ENCODE assay signal across 8 cellular contexts in the genomic region with DNA sequence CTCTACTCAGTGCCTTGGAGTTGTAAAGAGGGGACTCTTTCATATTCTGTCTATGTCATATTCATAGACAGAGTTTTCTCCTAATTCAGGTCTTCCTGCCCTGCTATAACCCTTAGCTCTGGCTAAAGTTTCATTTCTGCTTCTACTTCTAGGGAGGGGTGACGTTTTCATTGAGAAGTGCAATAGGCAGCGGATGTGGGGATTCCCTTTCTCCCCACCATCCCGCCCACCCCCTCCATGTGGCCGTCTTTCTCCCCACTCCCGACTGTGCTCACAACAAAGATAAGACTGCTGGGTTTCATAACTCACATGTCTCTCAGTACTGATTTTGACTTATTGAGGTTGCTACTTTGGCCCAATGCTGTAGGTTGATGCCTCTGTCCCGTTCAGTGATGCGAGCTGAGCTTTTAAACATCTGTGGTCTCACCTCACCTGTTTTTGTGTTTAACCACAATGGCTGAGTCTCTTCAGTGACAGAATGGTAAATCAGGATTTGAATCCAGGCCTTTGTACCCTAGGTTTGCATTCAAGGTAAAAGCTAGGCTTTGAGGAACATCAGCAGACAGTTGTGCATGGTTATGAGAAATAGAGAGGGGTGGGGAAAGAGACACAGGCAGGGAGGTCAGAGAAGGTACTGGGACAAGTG. TPM values are rescaled to one million over a fixed set of nuclear protein-coding genes. Genes with fewer than 3 reads are reported as not detected.
DNase-seq lines count a peak whose midpoint lies in the region; ATAC-seq and FAIRE-seq lines count a peak whose summit lies in the region.

No MANE protein-coding gene starts in this region.

- no peak for FAIRE-seq in frontal cortex (lab: Jason Lieb, UNC)

- DNase-seq in activated gamma-delta T cell treated with Interleukin-2 at 50 U/mL for 16 hours (peak; percentile 8), activated gamma-delta T cell (lab: John Stamatoyannopoulos, UW) (no peak), DMS114 treated with DMSO at 0.1 percent for 48 hours (lab: John Stamatoyannopoulos, UW; ENCODE audit: unreplicated experiment) (no peak), frontal cortex (ENCODE audit: low spot score in 2 of 2) (no peak), NCI-H510A treated with DMSO at 0.1 percent for 48 hours (lab: John Stamatoyannopoulos, UW) (no peak)
- peak; percentile 29 for DNase-seq in activated CD8-positive, alpha-beta memory T cell treated with anti-CD3 and anti-CD28 coated beads, Interleukin-2, amount 50 U/mL, for 24 hours (ENCODE audit: extremely low read depth)
- peak; percentile 62 to 68 for DNase-seq in stimulated activated CD8-positive, alpha-beta memory T cell treated with anti-CD3 and anti-CD28 coated beads, Interleukin-15, amount 100 ng/mL, for 48 hours (ENCODE audit: low read depth in 2 of 2)

- peak; percentile 67 for ATAC-seq in HG03354 (IDR thresholded peaks at IDR 0.05; ENCODE audit: poor library complexity, severe bottlenecking, unreplicated experiment)

RNA-seq across cellular contexts. Expression of a gene that starts 7.8 kb away (rescaled TPM):
- total RNA-seq in frontal cortex: 2.4 TPM

RNA-seq across cellular contexts. Expression of a gene that starts 41.4 kb away (rescaled TPM):
- 20.4 TPM for total RNA-seq in frontal cortex

Comparison
In these comparisons a context has a peak if more than half of its experiments do, and no peak if none do; other contexts are left out.
1. DNase-seq: peak in activated gamma-delta T cell treated with Interleukin-2 at 50 U/mL for 16 hours (single experiment), activated CD8-positive, alpha-beta memory T cell treated with anti-CD3 and anti-CD28 coated beads, Interleukin-2, amount 50 U/mL, for 24 hours (single experiment) and stimulated activated CD8-positive, alpha-beta memory T cell treated with anti-CD3 and anti-CD28 coated beads, Interleukin-15, amount 100 ng/mL, for 48 hours (2 of 2); none in activated gamma-delta T cell (single experiment), DMS114 treated with DMSO at 0.1 percent for 48 hours (single experiment), frontal cortex (0 of 2) and NCI-H510A treated with DMSO at 0.1 percent for 48 hours (single experiment).